14 cellular contexts compared by ENCODE assay signal in genomic region chr10:93422121-93422520, GRCh38.
DNase-seq lines count a peak whose midpoint lies in the region; ATAC-seq and TF ChIP-seq lines count a peak whose summit lies in the region.
"Had no signal": no experiment of that assay in that cellular context is flagged by ENCODE, and none has a peak within 500 bp of the region (broad histone marks: within the 10 kb centered on the region; RNA-seq: fewer than 3 reads in every experiment).

No MANE protein-coding gene starts in this region.

- H3K36me3 ChIP-seq in mucosa of descending colon (ENCODE audit: low read depth), result no peaks in the 10 kb centered on the region
- H3K36me3 ChIP-seq in tibial artery, result peaks cover 0 to 23% (median 6%) of the 10 kb centered on the region in 3 donors
- no peaks in the 10 kb centered on the region for H3K36me3 ChIP-seq in effector memory CD4-positive, alpha-beta T cell (ENCODE audit: control insufficient read depth, insufficient read depth, low read length)

- H3K4me3 ChIP-seq in mucosa of descending colon (no peak overlapping the region), tibial artery (no peak overlapping the region)
- H3K4me3 ChIP-seq in effector memory CD4-positive, alpha-beta T cell (ENCODE audit: insufficient read depth, low read depth, low read length, poor library complexity, severe bottlenecking), result no peak overlapping the region

- intact Hi-C loops in mucosa of descending colon (cut with DNase I, micrococcal nuclease) (no loop called here), tibial artery (cut with DNase I; ENCODE audit: low total_unique reads) (no loop called here)

- H3K9me3 ChIP-seq in mucosa of descending colon (no peaks in the 10 kb centered on the region), tibial artery (no peaks in the 10 kb centered on the region)
- no peaks in the 10 kb centered on the region for H3K9me3 ChIP-seq in effector memory CD4-positive, alpha-beta T cell (ENCODE audit: control insufficient read depth, low read length)

- ATAC-seq in mucosa of descending colon (peak; percentile 27), HG02870 (IDR thresholded peaks at IDR 0.05; ENCODE audit: unreplicated experiment) (no peak)
- ATAC-seq: stimulated activated memory B cell treated with anti-CD40 and anti-IgM and Interleukin-4, amounts not matched to agents 10 μg/mL and 1 μg/mL and 100 μg/mL, for 72 hours had no signal

- H3K27ac ChIP-seq in RWPE1 (peak overlapping the region; percentile 52), epithelial cell of prostate (peak overlapping the region; percentile 7), tibial artery (peak overlapping the region; percentile 58 to 70)
- H3K27ac ChIP-seq in effector memory CD4-positive, alpha-beta T cell (ENCODE audit: insufficient read depth, low read length, poor library complexity, severe bottlenecking), result no peak overlapping the region

- CTCF ChIA-PET in RWPE1 (lab: Yijun Ruan, JAX), result no interaction called here

- DNase-seq in RWPE1 (ENCODE audit: low spot score), result no peak
- no peak for DNase-seq in epithelial cell of prostate (ENCODE audit: low read depth, low spot score)
- no peak for DNase-seq in mucosa of descending colon
- no peak for DNase-seq in tibial artery
- no peak for DNase-seq in putamen (ENCODE audit: low spot score)
- DNase-seq in effector memory CD4-positive, alpha-beta T cell, result no peak
- DNase-seq: activated CD4-positive, alpha-beta T cell treated with anti-CD3 and anti-CD28 coated beads, Interleukin-2, amount 10 ng/mL, durations not matched to agents 24 days and 14 days; CD4-positive, alpha-beta T cell; midbrain; NCI-H2029 treated with DMSO at 0.1 percent for 48 hours; NCI-H774; stimulated activated CD4-positive, alpha-beta T cell treated with anti-CD3 and anti-CD28 coated beads, Interleukin-4, amount 100 ng/mL, for 24 hours had no signal

- no peaks in the 10 kb centered on the region for H3K27me3 ChIP-seq in tibial artery
- H3K27me3 ChIP-seq in effector memory CD4-positive, alpha-beta T cell (replicated peaks; ENCODE audit: control insufficient read depth, insufficient read depth, low read length, poor library complexity, severe bottlenecking), result no peaks in the 10 kb centered on the region

- no peak for TF ChIP-seq CTCF in RWPE1 (conservative IDR thresholded peaks at IDR 0.05; ENCODE audit: low read depth)
- TF ChIP-seq CTCF in mucosa of descending colon (IDR thresholded peaks at IDR 0.05), result no peak
- no peak for TF ChIP-seq CTCF in tibial artery (IDR thresholded peaks at IDR 0.05)

- POLR2A ChIA-PET in RWPE1 (lab: Yijun Ruan, JAX; ENCODE audit: low non-redundant PET), result no interaction called here

- peaks cover 13% of the 10 kb centered on the region for H3K4me1 ChIP-seq in mucosa of descending colon (ENCODE audit: low read depth)
- peaks cover 0 to 55% (median 40%) of the 10 kb centered on the region in 4 donors for H3K4me1 ChIP-seq in tibial artery
- no peaks in the 10 kb centered on the region for H3K4me1 ChIP-seq in effector memory CD4-positive, alpha-beta T cell (ENCODE audit: control insufficient read depth, insufficient read depth, low read length, poor library complexity, severe bottlenecking)
